In the genomic region with DNA sequence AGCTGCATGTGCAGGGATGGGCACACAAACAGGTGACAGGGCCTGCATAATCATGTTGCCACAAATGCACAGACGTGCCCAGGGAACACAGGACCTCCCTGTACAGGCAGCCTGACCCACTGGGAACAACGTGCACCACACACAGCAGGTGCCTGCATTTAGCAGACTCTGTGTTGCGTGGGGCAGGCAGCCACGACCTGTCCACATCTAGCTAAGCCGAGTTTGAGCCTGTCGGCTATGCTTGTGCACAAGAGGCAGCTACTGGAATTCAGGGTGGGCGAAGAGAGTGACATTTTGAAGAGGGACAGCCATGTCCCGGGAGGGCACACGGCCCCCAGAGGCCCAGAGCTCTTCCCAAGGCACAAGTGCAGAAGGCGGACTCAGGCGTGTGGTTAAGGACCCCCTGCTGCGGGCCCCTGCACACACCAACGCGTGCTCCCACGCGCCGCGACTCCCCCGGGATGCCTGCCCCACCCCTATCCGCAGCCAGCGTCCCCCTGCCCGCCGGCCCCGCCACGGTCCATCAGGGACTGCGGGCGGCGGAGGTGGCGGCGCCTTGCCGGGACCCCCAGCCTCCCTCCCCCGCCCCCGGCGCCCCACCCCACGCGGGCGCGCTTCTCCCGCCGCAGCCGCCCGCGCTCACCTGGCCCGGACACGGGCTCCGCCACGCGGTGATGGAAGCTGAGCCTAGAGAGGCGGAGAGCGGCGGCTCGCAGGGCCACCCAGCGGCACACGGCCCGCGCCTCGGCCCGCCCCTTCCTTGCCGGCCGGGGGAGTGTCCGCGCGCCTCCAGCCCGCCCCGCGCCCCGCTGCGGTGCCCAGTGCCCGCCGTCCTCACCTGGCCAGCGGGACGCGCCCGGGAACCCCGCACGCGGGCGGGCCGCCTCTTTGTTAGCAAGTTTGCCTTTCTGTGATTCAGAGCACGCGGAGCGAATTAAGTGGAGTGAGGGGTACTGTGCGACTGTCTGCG, we compare ENCODE assay signal across 9 cellular contexts.
A peak's percentile ranks its signal among the peaks of the same experiment; 100 is the strongest.
DNase-seq lines count a peak whose midpoint lies in the region; ATAC-seq, FAIRE-seq and TF ChIP-seq lines count a peak whose summit lies in the region.
"Had no signal": no experiment of that assay in that cellular context is flagged by ENCODE, and none has a peak within 500 bp of the region (broad histone marks: within the 10 kb centered on the region; RNA-seq: fewer than 3 reads in every experiment).

No MANE protein-coding gene starts in this region.

- DNase-seq in NCI-H2029 (lab: John Stamatoyannopoulos, UW), result peak; percentile 63
- DNase-seq in NCI-H2029 treated with DMSO at 0.1 percent for 48 hours (lab: John Stamatoyannopoulos, UW), result no peak
- peak in 1 of 2 donors; percentile 54 for DNase-seq in ascending aorta (ENCODE audit: low spot score in 2 of 2)
- DNase-seq in iPS-NIHi11 (ENCODE audit: low spot score), result peak; percentile 92
- no peak for DNase-seq in suprapubic skin (ENCODE audit: low spot score in 2 of 2)
- DNase-seq in small intestine, result no peak
- no peak for DNase-seq in pons (ENCODE audit: low spot score)
- DNase-seq: NCI-H1048 had no signal

- TF ChIP-seq CTCF in ascending aorta (IDR thresholded peaks at IDR 0.05), result no peak
- no peak for TF ChIP-seq CTCF in suprapubic skin (IDR thresholded peaks at IDR 0.05)

- FAIRE-seq in small intestine (lab: Jason Lieb, UNC), result no peak

- TF ChIP-seq POLR2A in suprapubic skin (IDR thresholded peaks at IDR 0.05), result no peak

- no peaks in the 10 kb centered on the region for H3K27me3 ChIP-seq in ascending aorta
- peaks cover 59% of the 10 kb centered on the region for H3K27me3 ChIP-seq in suprapubic skin
- H3K27me3 ChIP-seq in small intestine (ENCODE audit: control insufficient read depth in 2 of 2, insufficient read depth in 2 of 2, low read length in 2 of 2), result peaks cover 6 to 37% of the 10 kb centered on the region in 2 donors

- TF ChIP-seq EP300 in suprapubic skin (IDR thresholded peaks at IDR 0.05), result no peak

- intact Hi-C loops in ascending aorta (cut with DNase I), result no loop called here

- H3K9me3 ChIP-seq in ascending aorta, result no peaks in the 10 kb centered on the region
- H3K9me3 ChIP-seq in suprapubic skin, result no peaks in the 10 kb centered on the region
- H3K9me3 ChIP-seq in small intestine (ENCODE audit: control insufficient read depth, low read depth), result no peaks in the 10 kb centered on the region

- H3K4me3 ChIP-seq in ascending aorta (peak overlapping the region; percentile 47 to 48), suprapubic skin (peak overlapping the region; percentile 50), small intestine (ENCODE audit: low read depth in 1 of 2, low read length in 2 of 2) (peak overlapping the region in 1 of 2 donors; percentile 12)

- H3K27ac ChIP-seq in ascending aorta, result no peak overlapping the region
- H3K27ac ChIP-seq in suprapubic skin, result no peak overlapping the region
- H3K27ac ChIP-seq in small intestine (ENCODE audit: low read depth in 1 of 2, low read length in 1 of 2), result no peak overlapping the region

- H3K4me1 ChIP-seq in ascending aorta, result no peaks in the 10 kb centered on the region
- peaks cover 13% of the 10 kb centered on the region for H3K4me1 ChIP-seq in suprapubic skin
- no peaks in the 10 kb centered on the region for H3K4me1 ChIP-seq in small intestine (ENCODE audit: control insufficient read depth in 2 of 2, insufficient read depth in 1 of 2, low read depth in 1 of 2, low read length in 1 of 2)

- H3K36me3 ChIP-seq in ascending aorta (no peaks in the 10 kb centered on the region), suprapubic skin (no peaks in the 10 kb centered on the region), small intestine (ENCODE audit: control insufficient read depth in 2 of 2, insufficient read depth in 2 of 2, low read length in 2 of 2) (no peaks in the 10 kb centered on the region)

- ATAC-seq in GM18498 (IDR thresholded peaks at IDR 0.05; ENCODE audit: unreplicated experiment), result no peak

- 27% methylated on average over 8 of the region's 84 CpGs for WGBS in suprapubic skin
- WGBS in small intestine, 3 donors, result 5 to 9% (median 5%) methylated on average over 54 to 84 of the region's 84 CpGs

Comparison
In these comparisons a context has a peak if more than half of its experiments do, and no peak if none do; other contexts are left out.
1. DNase-seq: peak in NCI-H2029 (single experiment) and iPS-NIHi11 (single experiment); none in NCI-H2029 treated with DMSO at 0.1 percent for 48 hours (single experiment), suprapubic skin (0 of 2), small intestine (single experiment) and pons (single experiment).